In genomic region chr14:66645716-66646115, GRCh38 we compare ENCODE assay signal across 29 cellular contexts.
DNase-seq lines count a peak whose midpoint lies in the region; ATAC-seq and TF ChIP-seq lines count a peak whose summit lies in the region.
"Had no signal": no experiment of that assay in that cellular context is flagged by ENCODE, and none has a peak within 500 bp of the region (broad histone marks: within the 10 kb centered on the region; RNA-seq: fewer than 3 reads in every experiment).

No MANE protein-coding gene starts in this region.

- H3K4me1 ChIP-seq in HEK293 (ENCODE audit: control insufficient read depth, insufficient read depth, low read length) (peaks cover 14% of the 10 kb centered on the region), RWPE2 (ENCODE audit: insufficient read depth, poor library complexity, severe bottlenecking) (peaks cover 47% of the 10 kb centered on the region), foreskin keratinocyte (peaks cover 53% of the 10 kb centered on the region)
- H3K4me1 ChIP-seq in CD8-positive, alpha-beta memory T cell (ENCODE audit: insufficient read depth, low read length) = no peaks in the 10 kb centered on the region

- peak; percentile 66 for ATAC-seq in RWPE2 (ENCODE audit: low read depth)
- ATAC-seq in foreskin keratinocyte = peak; percentile 50
- ATAC-seq: A549; activated T-cell treated with anti-CD3 and anti-CD28 coated beads, Interleukin-2, amount 50 U/mL, for 4 hours; left colon had no signal

- CTCF ChIA-PET in HEK293 (lab: Yijun Ruan, JAX) = no interaction called here
- CTCF ChIA-PET in CD8-positive, alpha-beta memory T cell (lab: Charles Lee) = no interaction called here

- peak; percentile 64 for DNase-seq in A172 (ENCODE audit: low spot score)
- no peak for DNase-seq in RWPE2 (ENCODE audit: low spot score)
- DNase-seq in foreskin keratinocyte = peak; percentile 52 to 73
- DNase-seq in COLO668 (lab: John Stamatoyannopoulos, UW; ENCODE audit: unreplicated experiment) = no peak
- no peak for DNase-seq in iPS-NIHi11 (ENCODE audit: low spot score)
- DNase-seq in activated gamma-delta T cell (lab: John Stamatoyannopoulos, UW) = no peak
- no peak for DNase-seq in CD8-positive, alpha-beta memory T cell
- DNase-seq: activated CD4-positive, CD25-positive, alpha-beta regulatory T cell treated with anti-CD3 and anti-CD28 coated beads, Interleukin-2, amount 50 U/mL, for 72 hours; activated CD8-positive, alpha-beta memory T cell treated with anti-CD3 and anti-CD28 coated beads for 24 hours; activated naive CD4-positive, alpha-beta T cell treated with Interleukin-2 at 50 U/mL for 16 hours; activated T-cell treated with anti-CD3 and anti-CD28 coated beads, Interleukin-2, amount 50 U/mL, for 4 hours; amniotic stem cell; COR-L47; DND-41; H9; left colon; naive B cell; NCI-H1092 treated with DMSO at 0.1 percent for 48 hours; NCI-H1930; NCI-H446; OCI-M1; SHP77 treated with DMSO at 0.1 percent for 48 hours; T-helper 1 cell; trophoblast cell had no signal

- H3K36me3 Mint-ChIP-seq in CD8-positive, alpha-beta memory T cell = peaks cover 0 to 9% (median 0%) of the 10 kb centered on the region in 3 donors
- H3K36me3 Mint-ChIP-seq: naive B cell had no signal

- no peak overlapping the region for H3K4me3 Mint-ChIP-seq in CD8-positive, alpha-beta memory T cell
- H3K4me3 Mint-ChIP-seq: activated T-cell treated with anti-CD3 and anti-CD28 coated beads, Interleukin-2, amount 50 U/mL, for 4 hours; B cell; H9; naive B cell had no signal

- H3K36me3 ChIP-seq in HEK293 (ENCODE audit: control insufficient read depth in 2 of 2, insufficient read depth in 1 of 2, low read length in 2 of 2) = no peaks in the 10 kb centered on the region
- no peaks in the 10 kb centered on the region for H3K36me3 ChIP-seq in RWPE2 (ENCODE audit: low read depth)
- no peaks in the 10 kb centered on the region for H3K36me3 ChIP-seq in CD8-positive, alpha-beta memory T cell (ENCODE audit: insufficient read depth, low read length)
- H3K36me3 ChIP-seq: cardiac muscle cell had no signal

- H3K9me3 ChIP-seq in HEK293 (ENCODE audit: control insufficient read depth, insufficient read depth, low read depth, low read length) = no peaks in the 10 kb centered on the region
- H3K9me3 ChIP-seq in RWPE2 (ENCODE audit: severe bottlenecking) = no peaks in the 10 kb centered on the region
- no peaks in the 10 kb centered on the region for H3K9me3 ChIP-seq in CD8-positive, alpha-beta memory T cell (ENCODE audit: low read length)
- H3K9me3 ChIP-seq: A549 had no signal

- H3K9me3 Mint-ChIP-seq in CD8-positive, alpha-beta memory T cell = peaks cover 0 to 9% (median 0%) of the 10 kb centered on the region in 5 donors
- H3K9me3 Mint-ChIP-seq: activated T-cell treated with anti-CD3 and anti-CD28 coated beads, Interleukin-2, amount 50 U/mL, for 4 hours; H9; naive B cell had no signal

- peaks cover 3% of the 10 kb centered on the region for H3K27me3 ChIP-seq in RWPE2 (ENCODE audit: insufficient read depth, poor library complexity, severe bottlenecking)
- no peaks in the 10 kb centered on the region for H3K27me3 ChIP-seq in foreskin keratinocyte
- no peaks in the 10 kb centered on the region for H3K27me3 ChIP-seq in CD8-positive, alpha-beta memory T cell (ENCODE audit: insufficient read depth, low read length, poor library complexity, severe bottlenecking)
- H3K27me3 ChIP-seq: cardiac muscle cell had no signal

- no peak overlapping the region for H3K27ac Mint-ChIP-seq in CD8-positive, alpha-beta memory T cell
- H3K27ac Mint-ChIP-seq: B cell, H9 had no signal

- H3K27me3 Mint-ChIP-seq in CD8-positive, alpha-beta memory T cell = no peaks in the 10 kb centered on the region
- H3K27me3 Mint-ChIP-seq: B cell, naive B cell had no signal

- POLR2A ChIA-PET in HEK293 (lab: Yijun Ruan, JAX) = no interaction called here
- POLR2A ChIA-PET in CD8-positive, alpha-beta memory T cell (lab: Charles Lee) = no interaction called here

- H3K27ac ChIP-seq in HEK293 (ENCODE audit: extremely low read depth, low read depth, low read length) (no peak overlapping the region), RWPE2 (ENCODE audit: poor library complexity, severe bottlenecking) (peak overlapping the region; percentile 34), foreskin keratinocyte (no peak overlapping the region)
- no peak overlapping the region for H3K27ac ChIP-seq in CD8-positive, alpha-beta memory T cell (ENCODE audit: low read depth, low read length)
- H3K27ac ChIP-seq: A549, cardiac muscle cell, coronary artery had no signal

- TF ChIP-seq CTCF in HEK293 (tag by site-specific recombination; IDR thresholded peaks at IDR 0.05) (no peak), RWPE2 (IDR thresholded peaks at IDR 0.05; ENCODE audit: poor library complexity, severe bottlenecking) (no peak), foreskin keratinocyte (conservative IDR thresholded peaks at IDR 0.05) (no peak)

- H3K4me3 ChIP-seq in HEK293 (ENCODE audit: low read depth, low read length) (no peak overlapping the region), RWPE2 (ENCODE audit: severe bottlenecking) (no peak overlapping the region)
- no peak overlapping the region for H3K4me3 ChIP-seq in CD8-positive, alpha-beta memory T cell (ENCODE audit: low read length)
- H3K4me3 ChIP-seq: A549, cardiac muscle cell, coronary artery had no signal

- H3K4me1 Mint-ChIP-seq in CD8-positive, alpha-beta memory T cell = peaks cover 9 to 18% (median 14%) of the 10 kb centered on the region in 3 donors

TF ChIP-seq in HEK293, 187 proteins besides CTCF, POLR2A, EP300 and RAD21:
- TF ChIP-seq ZNF354C (tag by site-specific recombination; IDR thresholded peaks at IDR 0.05; ENCODE audit: borderline replicate concordance, low read depth) (no peak), ZNF629 (tag by site-specific recombination; IDR thresholded peaks at IDR 0.05) (peak; percentile 37; the same call in 1 of the 2 replicates), ZNF366 (tag by site-specific recombination; conservative IDR thresholded peaks at IDR 0.05) (0 out of 2 replicates have a peak, but pooled peaks have one; percentile 19), SP2 (tag by site-specific recombination; IDR thresholded peaks at IDR 0.05) (no peak)
- TF ChIP-seq, protein P1, sequence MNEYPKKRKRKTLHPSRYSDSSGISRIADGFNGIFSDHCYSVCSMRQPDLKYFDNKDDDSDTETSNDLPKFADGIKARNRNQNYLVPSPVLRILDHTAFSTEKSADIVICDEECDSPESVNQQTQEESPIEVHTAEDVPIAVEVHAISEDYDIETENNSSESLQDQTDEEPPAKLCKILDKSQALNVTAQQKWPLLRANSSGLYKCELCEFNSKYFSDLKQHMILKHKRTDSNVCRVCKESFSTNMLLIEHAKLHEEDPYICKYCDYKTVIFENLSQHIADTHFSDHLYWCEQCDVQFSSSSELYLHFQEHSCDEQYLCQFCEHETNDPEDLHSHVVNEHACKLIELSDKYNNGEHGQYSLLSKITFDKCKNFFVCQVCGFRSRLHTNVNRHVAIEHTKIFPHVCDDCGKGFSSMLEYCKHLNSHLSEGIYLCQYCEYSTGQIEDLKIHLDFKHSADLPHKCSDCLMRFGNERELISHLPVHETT (tag by site-specific recombination; IDR thresholded peaks at IDR 0.05) = no peak
- TF ChIP-seq, protein P2, sequence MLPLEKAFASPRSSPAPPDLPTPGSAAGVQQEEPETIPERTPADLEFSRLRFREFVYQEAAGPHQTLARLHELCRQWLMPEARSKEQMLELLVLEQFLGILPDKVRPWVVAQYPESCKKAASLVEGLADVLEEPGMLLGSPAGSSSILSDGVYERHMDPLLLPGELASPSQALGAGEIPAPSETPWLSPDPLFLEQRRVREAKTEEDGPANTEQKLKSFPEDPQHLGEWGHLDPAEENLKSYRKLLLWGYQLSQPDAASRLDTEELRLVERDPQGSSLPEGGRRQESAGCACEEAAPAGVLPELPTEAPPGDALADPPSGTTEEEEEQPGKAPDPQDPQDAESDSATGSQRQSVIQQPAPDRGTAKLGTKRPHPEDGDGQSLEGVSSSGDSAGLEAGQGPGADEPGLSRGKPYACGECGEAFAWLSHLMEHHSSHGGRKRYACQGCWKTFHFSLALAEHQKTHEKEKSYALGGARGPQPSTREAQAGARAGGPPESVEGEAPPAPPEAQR (tag by site-specific recombination; IDR thresholded peaks at IDR 0.05) = no peak

Comparison
In these comparisons a context has a peak if more than half of its experiments do, and no peak if none do; other contexts are left out.
1. DNase-seq: peak in A172 (single experiment) and foreskin keratinocyte (2 of 2); none in RWPE2 (single experiment), COLO668 (single experiment), iPS-NIHi11 (single experiment), activated gamma-delta T cell (single experiment) and CD8-positive, alpha-beta memory T cell (0 of 5).